8 cellular contexts compared by ENCODE assay signal in the genomic region with DNA sequence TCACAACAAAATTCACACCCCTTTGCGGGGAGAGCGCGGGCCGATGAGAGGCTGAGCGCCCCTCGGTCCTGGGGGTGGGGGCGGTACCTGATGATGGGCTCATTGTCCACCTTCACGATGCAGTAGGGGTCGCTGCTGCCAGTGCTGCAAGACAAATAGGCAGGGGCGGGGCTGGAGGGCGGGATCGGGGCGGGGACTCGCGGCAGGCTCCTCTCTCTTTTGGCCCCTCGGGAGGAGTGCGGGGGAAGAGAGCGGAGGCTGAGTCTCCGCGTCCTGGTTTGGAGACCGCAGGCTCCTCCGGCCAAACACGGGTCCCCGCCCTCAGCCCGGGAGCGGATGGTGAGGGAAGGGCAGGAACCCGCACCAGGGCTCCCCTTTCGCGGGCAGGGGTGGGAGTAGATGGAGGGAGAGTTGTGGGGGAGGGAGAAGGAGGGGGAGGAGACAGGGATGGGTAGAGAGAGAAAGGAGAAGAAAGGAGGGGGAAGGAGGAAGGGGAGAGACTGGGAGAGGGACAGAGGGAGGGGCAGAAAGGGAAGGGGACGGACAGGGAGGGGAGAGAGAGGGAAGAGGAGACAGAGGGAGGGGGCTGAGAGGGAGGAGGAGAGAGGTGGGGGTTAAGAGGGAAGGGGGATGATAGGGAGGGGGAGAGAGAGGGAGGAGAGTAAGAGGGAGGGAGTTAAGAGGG.
A peak's percentile ranks its signal among the peaks of the same experiment; 100 is the strongest.
DNase-seq lines count a peak whose midpoint lies in the region; ATAC-seq and TF ChIP-seq lines count a peak whose summit lies in the region.
"Not testable (repeated sequence)": the region's sequence is repeated elsewhere in the genome, so short reads cannot be mapped to it uniquely, and the experiment has no call there.

No MANE protein-coding gene starts in this region.

- H3K27me3 Mint-ChIP-seq in memory B cell, result not testable (repeated sequence)

- H3K27ac Mint-ChIP-seq in memory B cell, result not testable (repeated sequence)

- TF ChIP-seq POLR2A in GM18505 (IDR thresholded peaks at IDR 0.05; ENCODE audit: borderline replicate concordance, extremely low read depth, insufficient read depth, insufficient read length), result not testable (repeated sequence)

- not testable (repeated sequence) for H3K9me3 Mint-ChIP-seq in memory B cell

- TF ChIP-seq CTCF in RWPE2 (IDR thresholded peaks at IDR 0.05; ENCODE audit: poor library complexity, severe bottlenecking), result not testable (repeated sequence)

- DNase-seq in RWPE2 (ENCODE audit: low spot score); caudate nucleus (lab: John Stamatoyannopoulos, UW); memory B cell (ENCODE audit: low spot score in 2 of 2): not testable (repeated sequence)

- not testable (repeated sequence) for H3K9ac ChIP-seq in stomach smooth muscle (ENCODE audit: low read length in 2 of 2)

- H3K4me3 Mint-ChIP-seq in memory B cell, result peak overlapping the region; percentile 50

- H3K9me3 ChIP-seq in RWPE2 (ENCODE audit: severe bottlenecking); stomach smooth muscle (ENCODE audit: control insufficient read depth in 2 of 2, low read length in 2 of 2): not testable (repeated sequence)

- not testable (repeated sequence) for H3K4me1 Mint-ChIP-seq in memory B cell

- not testable (repeated sequence) for H3K4me3 ChIP-seq in RWPE2 (ENCODE audit: severe bottlenecking); stomach smooth muscle (ENCODE audit: low read length in 2 of 2)

- H3K36me3 ChIP-seq in RWPE2 (ENCODE audit: low read depth); stomach smooth muscle (ENCODE audit: control insufficient read depth in 2 of 2, insufficient read depth in 2 of 2, low read length in 2 of 2): not testable (repeated sequence)

- H3K36me3 Mint-ChIP-seq in memory B cell, result not testable (repeated sequence)

- H3K27me3 ChIP-seq in RWPE2 (ENCODE audit: insufficient read depth, poor library complexity, severe bottlenecking); stomach smooth muscle (ENCODE audit: control insufficient read depth in 1 of 2, insufficient read depth in 2 of 2, low read length in 2 of 2): not testable (repeated sequence)

- H3K27ac ChIP-seq in RWPE2 (ENCODE audit: poor library complexity, severe bottlenecking), result not testable (repeated sequence)
- H3K27ac ChIP-seq in caudate nucleus (ENCODE audit: low read depth, low read length) (peak overlapping the region; percentile 97), stomach smooth muscle (ENCODE audit: low read length) (peak overlapping the region; percentile 70)

- H3K4me1 ChIP-seq in RWPE2 (ENCODE audit: insufficient read depth, poor library complexity, severe bottlenecking); stomach smooth muscle (ENCODE audit: control insufficient read depth, insufficient read depth, low read length): not testable (repeated sequence)

- ATAC-seq in GM18505 (IDR thresholded peaks at IDR 0.05; ENCODE audit: unreplicated experiment), result peak; percentile 33
- peak; percentile 32 for ATAC-seq in GM19467 (IDR thresholded peaks at IDR 0.05; ENCODE audit: unreplicated experiment)
- ATAC-seq in HG02588 (IDR thresholded peaks at IDR 0.05; ENCODE audit: unreplicated experiment), result peak; percentile 40
- peak; percentile 50 for ATAC-seq in HG03159 (IDR thresholded peaks at IDR 0.05; ENCODE audit: unreplicated experiment)
- ATAC-seq in RWPE2 (ENCODE audit: low read depth), result peak; percentile 62
- peak; percentile 51 for ATAC-seq in memory B cell (ENCODE audit: low read depth)
